15 cellular contexts compared by ENCODE assay signal in the genomic region with DNA sequence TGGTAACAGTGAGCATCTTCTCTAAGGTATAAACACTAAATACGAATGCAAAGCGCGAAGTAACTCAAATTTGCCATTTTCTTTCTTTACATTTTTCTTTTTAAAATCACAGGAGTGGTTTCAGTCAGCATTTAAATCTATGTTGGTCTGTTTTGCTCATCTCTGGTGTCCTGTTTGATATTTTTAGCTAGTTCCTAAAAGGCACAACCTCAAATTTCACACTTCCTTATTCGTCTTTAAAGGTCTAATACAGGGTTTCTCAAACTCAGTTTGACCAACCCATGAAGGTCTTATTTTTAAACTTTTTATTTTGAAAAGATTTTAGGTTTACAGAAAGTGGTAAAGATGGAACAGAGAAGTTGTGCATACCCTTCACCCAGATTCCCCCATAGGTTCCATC.
A peak's percentile ranks its signal among the peaks of the same experiment; 100 is the strongest.
DNase-seq lines count a peak whose midpoint lies in the region; ATAC-seq, FAIRE-seq and TF ChIP-seq lines count a peak whose summit lies in the region.
"Had no signal": no experiment of that assay in that cellular context is flagged by ENCODE, and none has a peak within 500 bp of the region (broad histone marks: within the 10 kb centered on the region; RNA-seq: fewer than 3 reads in every experiment).

No MANE protein-coding gene starts in this region.

- peak; percentile 67 for ATAC-seq in HG02870 (IDR thresholded peaks at IDR 0.05; ENCODE audit: unreplicated experiment)
- ATAC-seq in GM21423 (IDR thresholded peaks at IDR 0.05; ENCODE audit: unreplicated experiment): no peak

- TF ChIP-seq CTCF in progenitor cell of endocrine pancreas (IDR thresholded peaks at IDR 0.05; ENCODE audit: unreplicated experiment): no peak
- TF ChIP-seq CTCF in osteocyte (IDR thresholded peaks at IDR 0.05): no peak

- FAIRE-seq in GM12891 (lab: Jason Lieb, UNC): no peak
- FAIRE-seq: GM19239 had no signal

- H3K9me3 Mint-ChIP-seq in progenitor cell of endocrine pancreas (ENCODE audit: low read depth) (no peaks in the 10 kb centered on the region), osteocyte (ENCODE audit: unreplicated experiment) (peaks cover 3% of the 10 kb centered on the region)

- H3K4me3 Mint-ChIP-seq in progenitor cell of endocrine pancreas (ENCODE audit: low read depth): no peak overlapping the region
- no peak overlapping the region for H3K4me3 Mint-ChIP-seq in osteocyte (ENCODE audit: unreplicated experiment)
- H3K4me3 Mint-ChIP-seq: HFFc6 had no signal

- peak overlapping the region; percentile 39 for H3K27ac Mint-ChIP-seq in progenitor cell of endocrine pancreas
- no peak overlapping the region for H3K27ac Mint-ChIP-seq in osteocyte (ENCODE audit: unreplicated experiment)
- H3K27ac Mint-ChIP-seq: HFFc6, IgD-negative memory B cell had no signal

- H3K4me1 Mint-ChIP-seq in progenitor cell of endocrine pancreas (ENCODE audit: low read depth): peaks cover 41% of the 10 kb centered on the region
- H3K4me1 Mint-ChIP-seq in osteocyte (ENCODE audit: unreplicated experiment): peaks cover 14% of the 10 kb centered on the region

- H3K27me3 Mint-ChIP-seq in progenitor cell of endocrine pancreas (no peaks in the 10 kb centered on the region), osteocyte (ENCODE audit: unreplicated experiment) (no peaks in the 10 kb centered on the region)
- H3K27me3 Mint-ChIP-seq: IgD-negative memory B cell had no signal

- DNase-seq in GM12891 (ENCODE audit: insufficient read length, low spot score) (no peak), NOMO-1 treated with dmso at 0.1 percent for 144 hours (lab: John Stamatoyannopoulos, UW; ENCODE audit: unreplicated experiment) (peak; percentile 12), progenitor cell of endocrine pancreas (ENCODE audit: low spot score, unreplicated experiment) (no peak), osteocyte (ENCODE audit: extremely low spot score, unreplicated experiment) (no peak)
- DNase-seq in activated effector memory CD4-positive, alpha-beta T cell treated with anti-CD3 and anti-CD28 coated beads, Interleukin-2, amount 50 U/mL, for 16 hours: no peak
- DNase-seq: ACHN, BE2C, HFFc6, NCI-H226, PC-9, T-helper 1 cell had no signal

- H3K36me3 Mint-ChIP-seq in progenitor cell of endocrine pancreas (ENCODE audit: insufficient read depth): peaks cover 10% of the 10 kb centered on the region
- H3K36me3 Mint-ChIP-seq in osteocyte (ENCODE audit: unreplicated experiment): peaks cover 2% of the 10 kb centered on the region
- H3K36me3 Mint-ChIP-seq: IgD-negative memory B cell had no signal

- TF ChIP-seq POLR2A in GM12891 (IDR thresholded peaks at IDR 0.05; ENCODE audit: low read depth, low read length): no peak

TF ChIP-seq in GM12891, 5 proteins besides CTCF, POLR2A, EP300 and RAD21:
- TF ChIP-seq TAF1 (IDR thresholded peaks at IDR 0.05; ENCODE audit: low read depth, low read length) (no peak), PAX5 (IDR thresholded peaks at IDR 0.05; ENCODE audit: insufficient read depth, low read length, severe bottlenecking) (no peak), SPI1 (IDR thresholded peaks at IDR 0.05; ENCODE audit: low read depth, low read length) (peak; percentile 83), POLR2AphosphoS5 (IDR thresholded peaks at IDR 0.05; ENCODE audit: low read depth, low read length) (no peak)
TF ChIP-seq in GM12891: peak in this region for 1.
